9 cellular contexts compared by ENCODE assay signal in genomic region chr6:101393291-101394251, GRCh38. TPM values are rescaled to one million over a fixed set of nuclear protein-coding genes. Genes with fewer than 3 reads are reported as not detected.
DNase-seq lines count a peak whose midpoint lies in the region; ATAC-seq and TF ChIP-seq lines count a peak whose summit lies in the region.
"Had no signal": no experiment of that assay in that cellular context is flagged by ENCODE, and none has a peak within 500 bp of the region (broad histone marks: within the 10 kb centered on the region; RNA-seq: fewer than 3 reads in every experiment).

Gene GRIK2 (plus strand): TSS chr6:101393708.

- TF ChIP-seq CTCF in coronary artery (IDR thresholded peaks at IDR 0.05) (no peak), lower lobe of right lung (IDR thresholded peaks at IDR 0.05) (no peak)

- peak; percentile 53 for ATAC-seq in HG03280 (IDR thresholded peaks at IDR 0.05; ENCODE audit: unreplicated experiment)
- peak; percentile 49 to 57 for ATAC-seq in lower lobe of right lung
- no peak for ATAC-seq in aorta (ENCODE audit: low FRiP score)

- H3K36me3 ChIP-seq in lower lobe of right lung (no peaks in the 10 kb centered on the region), aorta (ENCODE audit: control insufficient read depth in 1 of 2, insufficient read depth in 2 of 2, low read length in 1 of 2) (no peaks in the 10 kb centered on the region)

- 1% methylated on average over 64 to 71 of the region's 71 CpGs for WGBS in aorta, 2 donors

- intact Hi-C loops in lower lobe of right lung (cut with DNase I) (no loop called here), aorta (cut with DNase I) (no loop called here)

- H3K27me3 ChIP-seq in lower lobe of right lung (ENCODE audit: low read depth) (peaks cover 56% of the 10 kb centered on the region), aorta (ENCODE audit: control insufficient read depth in 1 of 2, insufficient read depth in 2 of 2, low read length in 1 of 2) (peaks cover 0 to 2% of the 10 kb centered on the region in 2 donors)

- H3K9me3 ChIP-seq in lower lobe of right lung (no peaks in the 10 kb centered on the region), aorta (ENCODE audit: control insufficient read depth, low read length) (peaks cover 3% of the 10 kb centered on the region)

- DNase-seq in DMS153 treated with DMSO at 0.1 percent for 48 hours (lab: John Stamatoyannopoulos, UW; ENCODE audit: unreplicated experiment) (peak; percentile 30), DMS153 (lab: John Stamatoyannopoulos, UW) (no peak), NCI-H82 treated with DMSO at 0.1 percent for 48 hours (lab: John Stamatoyannopoulos, UW; ENCODE audit: unreplicated experiment) (peak; percentile 39), coronary artery (ENCODE audit: low spot score) (no peak), lower lobe of right lung (no peak), aorta (peak in 1 of 2 donors; percentile 75), T-helper 9 cell (no peak)

- H3K27ac ChIP-seq in coronary artery (no peak within 1 kb of the TSS), lower lobe of right lung (no peak within 1 kb of the TSS), aorta (ENCODE audit: low read depth in 1 of 2, low read length in 2 of 2) (no peak within 1 kb of the TSS)

- H3K4me3 ChIP-seq in coronary artery (peak within 1 kb of the TSS; percentile 67), lower lobe of right lung (peak within 1 kb of the TSS; percentile 34), aorta (ENCODE audit: low read length in 2 of 2) (peak within 1 kb of the TSS; percentile 31 to 33)

- H3K4me1 ChIP-seq in lower lobe of right lung = no peaks in the 10 kb centered on the region
- H3K4me1 ChIP-seq in aorta (ENCODE audit: control insufficient read depth in 1 of 2, insufficient read depth in 2 of 2, low read length in 2 of 2) = no peaks in the 10 kb centered on the region

RNA-seq across cellular contexts. Expression of gene GRIK2, which starts in this region (rescaled TPM):
- 0.62 TPM for total RNA-seq in lower lobe of right lung
- 1 to 10 TPM; 2.3 to 3.0 TPM for total RNA-seq in aorta
- polyA plus RNA-seq in aorta = under 1 TPM in 1 of 2 donors, not detected in 1; 0.82 TPM
- total RNA-seq: activated CD8-positive, alpha-beta memory T cell treated with anti-CD3 and anti-CD28 coated beads for 36 hours had no signal

Comparison
In these comparisons a context has a peak if more than half of its experiments do, and no peak if none do; other contexts are left out.
1. DNase-seq: peak in DMS153 treated with DMSO at 0.1 percent for 48 hours (single experiment) and NCI-H82 treated with DMSO at 0.1 percent for 48 hours (single experiment); none in DMS153 (single experiment), coronary artery (single experiment), lower lobe of right lung (single experiment) and T-helper 9 cell (single experiment).
2. Peak in ATAC-seq and H3K4me3 ChIP-seq in lower lobe of right lung; RNA of the gene not detected or under 1 TPM.
3. Peak in every context shown above with its lines, with median percentiles within 50 percentile points of each other: H3K4me3 ChIP-seq.